In the genomic region with DNA sequence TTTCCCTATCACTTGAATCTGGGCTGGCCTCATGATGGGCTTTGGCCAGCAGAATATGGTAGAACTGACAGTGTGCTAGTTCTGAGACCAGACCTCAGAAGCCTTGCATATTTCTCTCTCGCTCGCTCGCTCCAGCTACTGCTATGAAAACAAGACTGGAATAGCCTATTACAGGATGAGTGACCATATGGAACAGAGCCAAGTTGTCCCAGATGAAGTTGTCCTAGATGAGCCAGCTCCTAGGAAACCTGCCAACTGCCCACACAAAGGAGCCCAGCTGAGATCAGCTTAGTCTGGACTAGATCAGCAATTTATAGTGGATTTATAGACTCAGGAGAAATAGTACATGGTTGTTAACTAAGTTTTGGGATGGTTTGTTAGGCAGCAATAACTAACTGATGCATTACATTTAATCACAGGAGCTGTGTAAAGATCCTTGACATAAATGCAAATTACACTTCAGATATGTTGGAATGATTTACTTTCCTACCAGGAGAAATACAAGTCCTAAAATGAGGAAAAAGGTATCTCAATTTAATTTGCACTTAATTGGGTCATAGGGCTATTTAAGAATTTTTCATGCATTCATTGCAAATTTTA, we compare ENCODE assay signal across 2 cellular contexts.
A peak's percentile ranks its signal among the peaks of the same experiment; 100 is the strongest.
TF ChIP-seq lines count a peak whose summit lies in the region.

No MANE protein-coding gene starts in this region.

TF ChIP-seq in HEK293, 187 proteins besides CTCF, POLR2A, EP300 and RAD21:
- TF ChIP-seq RBAK (tag by site-specific recombination; IDR thresholded peaks at IDR 0.05), result peak; percentile 89; the same call in 1 of the 2 replicates
- TF ChIP-seq, protein P1, sequence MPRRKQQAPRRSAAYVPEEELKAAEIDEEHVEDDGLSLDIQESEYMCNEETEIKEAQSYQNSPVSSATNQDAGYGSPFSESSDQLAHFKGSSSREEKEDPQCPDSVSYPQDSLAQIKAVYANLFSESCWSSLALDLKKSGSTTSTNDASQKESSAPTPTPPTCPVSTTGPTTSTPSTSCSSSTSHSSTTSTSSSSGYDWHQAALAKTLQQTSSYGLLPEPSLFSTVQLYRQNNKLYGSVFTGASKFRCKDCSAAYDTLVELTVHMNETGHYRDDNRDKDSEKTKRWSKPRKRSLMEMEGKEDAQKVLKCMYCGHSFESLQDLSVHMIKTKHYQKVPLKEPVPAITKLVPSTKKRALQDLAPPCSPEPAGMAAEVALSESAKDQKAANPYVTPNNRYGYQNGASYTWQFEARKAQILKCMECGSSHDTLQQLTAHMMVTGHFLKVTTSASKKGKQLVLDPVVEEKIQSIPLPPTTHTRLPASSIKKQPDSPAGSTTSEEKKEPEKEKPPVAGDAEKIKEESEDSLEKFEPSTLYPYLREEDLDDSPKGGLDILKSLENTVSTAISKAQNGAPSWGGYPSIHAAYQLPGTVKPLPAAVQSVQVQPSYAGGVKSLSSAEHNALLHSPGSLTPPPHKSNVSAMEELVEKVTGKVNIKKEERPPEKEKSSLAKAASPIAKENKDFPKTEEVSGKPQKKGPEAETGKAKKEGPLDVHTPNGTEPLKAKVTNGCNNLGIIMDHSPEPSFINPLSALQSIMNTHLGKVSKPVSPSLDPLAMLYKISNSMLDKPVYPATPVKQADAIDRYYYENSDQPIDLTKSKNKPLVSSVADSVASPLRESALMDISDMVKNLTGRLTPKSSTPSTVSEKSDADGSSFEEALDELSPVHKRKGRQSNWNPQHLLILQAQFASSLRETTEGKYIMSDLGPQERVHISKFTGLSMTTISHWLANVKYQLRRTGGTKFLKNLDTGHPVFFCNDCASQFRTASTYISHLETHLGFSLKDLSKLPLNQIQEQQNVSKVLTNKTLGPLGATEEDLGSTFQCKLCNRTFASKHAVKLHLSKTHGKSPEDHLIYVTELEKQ (tag by site-specific recombination; IDR thresholded peaks at IDR 0.05; ENCODE audit: borderline replicate concordance), result no peak
- TF ChIP-seq SETDB1 (IDR thresholded peaks at IDR 0.05; ENCODE audit: insufficient read length, low read length), result peak; percentile 32
- TF ChIP-seq, protein P2, sequence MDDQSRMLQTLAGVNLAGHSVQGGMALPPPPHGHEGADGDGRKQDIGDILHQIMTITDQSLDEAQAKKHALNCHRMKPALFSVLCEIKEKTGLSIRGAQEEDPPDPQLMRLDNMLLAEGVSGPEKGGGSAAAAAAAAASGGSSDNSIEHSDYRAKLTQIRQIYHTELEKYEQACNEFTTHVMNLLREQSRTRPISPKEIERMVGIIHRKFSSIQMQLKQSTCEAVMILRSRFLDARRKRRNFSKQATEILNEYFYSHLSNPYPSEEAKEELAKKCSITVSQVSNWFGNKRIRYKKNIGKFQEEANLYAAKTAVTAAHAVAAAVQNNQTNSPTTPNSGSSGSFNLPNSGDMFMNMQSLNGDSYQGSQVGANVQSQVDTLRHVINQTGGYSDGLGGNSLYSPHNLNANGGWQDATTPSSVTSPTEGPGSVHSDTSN (CRISPR knock-in tag; IDR thresholded peaks at IDR 0.05), result no peak

TF ChIP-seq in H1, 55 proteins besides CTCF, POLR2A, EP300 and RAD21:
- TF ChIP-seq PHF8 (conservative IDR thresholded peaks at IDR 0.05; ENCODE audit: low read depth, low read length), result no peak
- TF ChIP-seq CHD2 (IDR thresholded peaks at IDR 0.05; ENCODE audit: low read length), result no peak
- no peak for TF ChIP-seq KDM5A (IDR thresholded peaks at IDR 0.05; ENCODE audit: low read length)
- TF ChIP-seq CBX8 (IDR thresholded peaks at IDR 0.05; ENCODE audit: borderline replicate concordance, low read depth, low read length), result no peak
- no peak for TF ChIP-seq SIX5 (IDR thresholded peaks at IDR 0.05; ENCODE audit: low read depth, low read length)
- TF ChIP-seq FOSL1 (IDR thresholded peaks at IDR 0.05; ENCODE audit: insufficient read depth, low read depth, low read length), result no peak
- TF ChIP-seq POU5F1 (IDR thresholded peaks at IDR 0.05; ENCODE audit: low read depth, low read length), result no peak
- no peak for TF ChIP-seq RFX5 (IDR thresholded peaks at IDR 0.05; ENCODE audit: borderline replicate concordance, low read depth, low read length)
- no peak for TF ChIP-seq RBBP5 (IDR thresholded peaks at IDR 0.05; ENCODE audit: borderline replicate concordance, low read depth, low read length)
- TF ChIP-seq, protein P3, sequence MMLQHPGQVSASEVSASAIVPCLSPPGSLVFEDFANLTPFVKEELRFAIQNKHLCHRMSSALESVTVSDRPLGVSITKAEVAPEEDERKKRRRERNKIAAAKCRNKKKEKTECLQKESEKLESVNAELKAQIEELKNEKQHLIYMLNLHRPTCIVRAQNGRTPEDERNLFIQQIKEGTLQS (IDR thresholded peaks at IDR 0.05; ENCODE audit: insufficient read depth, low read depth, low read length), result no peak
- TF ChIP-seq MAFK (IDR thresholded peaks at IDR 0.05; ENCODE audit: low read depth, low read length), result no peak
- TF ChIP-seq, protein P4, sequence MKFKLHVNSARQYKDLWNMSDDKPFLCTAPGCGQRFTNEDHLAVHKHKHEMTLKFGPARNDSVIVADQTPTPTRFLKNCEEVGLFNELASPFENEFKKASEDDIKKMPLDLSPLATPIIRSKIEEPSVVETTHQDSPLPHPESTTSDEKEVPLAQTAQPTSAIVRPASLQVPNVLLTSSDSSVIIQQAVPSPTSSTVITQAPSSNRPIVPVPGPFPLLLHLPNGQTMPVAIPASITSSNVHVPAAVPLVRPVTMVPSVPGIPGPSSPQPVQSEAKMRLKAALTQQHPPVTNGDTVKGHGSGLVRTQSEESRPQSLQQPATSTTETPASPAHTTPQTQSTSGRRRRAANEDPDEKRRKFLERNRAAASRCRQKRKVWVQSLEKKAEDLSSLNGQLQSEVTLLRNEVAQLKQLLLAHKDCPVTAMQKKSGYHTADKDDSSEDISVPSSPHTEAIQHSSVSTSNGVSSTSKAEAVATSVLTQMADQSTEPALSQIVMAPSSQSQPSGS (IDR thresholded peaks at IDR 0.05; ENCODE audit: low read length), result no peak
